ENCODE assay signal across 1 cellular context in genomic region chr21:32561476-32561875, GRCh38.
A peak's percentile ranks its signal among the peaks of the same experiment; 100 is the strongest.
TF ChIP-seq lines count a peak whose summit lies in the region.

No MANE protein-coding gene starts in this region.

TF ChIP-seq in H1, 55 proteins besides CTCF, POLR2A, EP300 and RAD21:
- TF ChIP-seq BCL11A (IDR thresholded peaks at IDR 0.05; ENCODE audit: low read depth in 2 of 2, low read length in 2 of 2) = peak in 1 of 2 experiments; percentile 27
